Comparison of ENCODE assay signal across 22 cellular contexts in genomic region chr13:85255978-85256377, GRCh38.
"Had no signal": no experiment of that assay in that cellular context is flagged by ENCODE, and none has a peak within 500 bp of the region (broad histone marks: within the 10 kb centered on the region; RNA-seq: fewer than 3 reads in every experiment).

No MANE protein-coding gene starts in this region.

- ATAC-seq: left cardiac atrium, lower lobe of right lung, pancreas, sciatic nerve had no signal

- H3K4me1 ChIP-seq: left ventricle myocardium inferior, lower lobe of right lung, pancreas, stomach had no signal

- H2AFZ ChIP-seq: hepatocyte had no signal

- DNase-seq: effector CD4-positive, alpha-beta T cell; endodermal cell; foreskin melanocyte; head of caudate nucleus; kidney; left cardiac atrium; left ventricle myocardium inferior; lower lobe of right lung; midbrain; naive B cell; occipital lobe; pancreas; retina; stimulated activated CD4-positive, alpha-beta T cell treated with anti-CD3 and anti-CD28 coated beads, Interleukin-2, amount 100 ng/mL, for 24 hours; stimulated activated naive CD4-positive, alpha-beta T cell; stomach; substantia nigra; trophoblast cell had no signal

- H3K4me3 ChIP-seq: coronary artery, hepatocyte, left ventricle myocardium inferior, lower lobe of right lung, pancreas, stomach, thoracic aorta had no signal

- H3K4me2 ChIP-seq: hepatocyte had no signal

- H3K27me3 ChIP-seq: hepatocyte, pancreas, stomach had no signal

- H3K79me2 ChIP-seq: hepatocyte had no signal

- H3K36me3 ChIP-seq: left ventricle myocardium inferior, lower lobe of right lung, pancreas, stomach, thoracic aorta had no signal

- H3K27ac ChIP-seq: coronary artery, hepatocyte, left ventricle myocardium inferior, lower lobe of right lung, pancreas, stomach, thoracic aorta had no signal

- H3K9me3 ChIP-seq: lower lobe of right lung, pancreas, stomach, thoracic aorta had no signal
